8 cellular contexts compared by ENCODE assay signal in genomic region chr19:24086974-24087595, GRCh38. TPM values are rescaled to one million over a fixed set of nuclear protein-coding genes. Genes with fewer than 3 reads are reported as not detected.
A peak's percentile ranks its signal among the peaks of the same experiment; 100 is the strongest.
DNase-seq lines count a peak whose midpoint lies in the region; ATAC-seq and TF ChIP-seq lines count a peak whose summit lies in the region.

ZNF254 (plus strand) TSS chr19:24087187; CDS start chr19:24087308, 121 bp downstream.

- no peaks in the 10 kb centered on the region for H3K9me2 ChIP-seq in neural cell (ENCODE audit: insufficient read depth, low read length)

- no peaks in the 10 kb centered on the region for H3K4me1 Mint-ChIP-seq in stimulated activated naive CD8-positive, alpha-beta T cell treated with anti-CD3 and anti-CD28 coated beads, Interleukin-15, amount 100 ng/mL, for 72 hours

- H3K9me3 ChIP-seq in BLaER1 treated with 17β-estradiol and CSF1 and Interleukin-3, amounts not matched to agents 10 nM and 100 nM (replicated peaks in 1 of 11) = peaks cover 21 to 43% (median 40%) of the 10 kb centered on the region in 11 experiments
- no peaks in the 10 kb centered on the region for H3K9me3 ChIP-seq in neural cell (ENCODE audit: low read length)

- peak within 1 kb of the TSS; percentile 99 for H3K27ac Mint-ChIP-seq in stimulated activated naive CD8-positive, alpha-beta T cell treated with anti-CD3 and anti-CD28 coated beads, Interleukin-15, amount 100 ng/mL, for 72 hours

- H3K27ac ChIP-seq in BLaER1 treated with 17β-estradiol and CSF1 and Interleukin-3, amounts not matched to agents 10 nM and 100 nM = peak within 1 kb of the TSS; percentile 91 to 100 (median 98)
- H3K27ac ChIP-seq in neural cell (ENCODE audit: low read length) = peak within 1 kb of the TSS; percentile 93

- peak within 1 kb of the TSS; percentile 70 to 93 (median 82) for H3K4me3 ChIP-seq in BLaER1 treated with 17β-estradiol and CSF1 and Interleukin-3, amounts not matched to agents 10 nM and 100 nM
- peak within 1 kb of the TSS; percentile 69 to 92 for H3K4me3 ChIP-seq in foreskin fibroblast (ENCODE audit: low read depth in 1 of 2, low read length in 2 of 2)
- H3K4me3 ChIP-seq in neural cell (ENCODE audit: low read length) = peak within 1 kb of the TSS; percentile 69

- peaks cover 0 to 14% (median 0%) of the 10 kb centered on the region in 11 experiments; a peak in 1 of 22 replicates for H4K20me1 ChIP-seq in BLaER1 treated with 17β-estradiol and CSF1 and Interleukin-3, amounts not matched to agents 10 nM and 100 nM
- H4K20me1 ChIP-seq in neural cell (ENCODE audit: insufficient read depth) = no peaks in the 10 kb centered on the region

- H3F3A ChIP-seq in neural cell (ENCODE audit: insufficient read depth, low read length, poor library complexity, severe bottlenecking) = no peaks in the 10 kb centered on the region

- peaks cover 6 to 17% (median 10%) of the 10 kb centered on the region in 10 experiments; a peak in 16 of 20 replicates for H3K4me1 ChIP-seq in BLaER1 treated with 17β-estradiol and CSF1 and Interleukin-3, amounts not matched to agents 10 nM and 100 nM

- TF ChIP-seq CTCF in foreskin fibroblast (IDR thresholded peaks at IDR 0.05; ENCODE audit: low read depth, low read length) (no peak), neural cell (IDR thresholded peaks at IDR 0.05; ENCODE audit: poor library complexity, severe bottlenecking) (no peak)

- peak within 1 kb of the TSS; percentile 61 to 89 (median 82) for H3K4me2 ChIP-seq in BLaER1 treated with 17β-estradiol and CSF1 and Interleukin-3, amounts not matched to agents 10 nM and 100 nM
- H3K4me2 ChIP-seq in neural cell (ENCODE audit: low read length) = peak within 1 kb of the TSS; percentile 35

- H3K27me3 ChIP-seq in BLaER1 treated with 17β-estradiol and CSF1 and Interleukin-3, amounts not matched to agents 10 nM and 100 nM = no peaks in the 10 kb centered on the region
- no peaks in the 10 kb centered on the region for H3K27me3 ChIP-seq in neural cell (ENCODE audit: insufficient read depth, low read depth, low read length)

- peak within 1 kb of the TSS; percentile 38 for H2AFZ ChIP-seq in neural cell (ENCODE audit: low read depth, low read length)

- peak; percentile 97 for DNase-seq in RPMI7951 (ENCODE audit: low read depth)
- DNase-seq in activated gamma-delta T cell treated with Interleukin-2 at 50 U/mL for 16 hours = peak; percentile 76
- DNase-seq in foreskin fibroblast = peak; percentile 88 to 95
- DNase-seq in stimulated activated naive CD8-positive, alpha-beta T cell treated with anti-CD3 and anti-CD28 coated beads, Interleukin-15, amount 100 ng/mL, for 72 hours = peak; percentile 86 to 91

- H3K9me3 Mint-ChIP-seq in stimulated activated naive CD8-positive, alpha-beta T cell treated with anti-CD3 and anti-CD28 coated beads, Interleukin-15, amount 100 ng/mL, for 72 hours = peaks cover 0 to 4% of the 10 kb centered on the region in 2 donors

- ATAC-seq in GM19397 (IDR thresholded peaks at IDR 0.05; ENCODE audit: unreplicated experiment) (peak; percentile 99), HG03575 (IDR thresholded peaks at IDR 0.05; ENCODE audit: extremely low read depth, insufficient number of reproducible peaks, low FRiP score, unreplicated experiment) (peak; percentile 98)
- ATAC-seq in stimulated activated naive CD8-positive, alpha-beta T cell treated with anti-CD3 and anti-CD28 coated beads, Interleukin-15, amount 100 ng/mL, for 72 hours = peak; percentile 100

- peak within 1 kb of the TSS; percentile 96 to 99 (median 98) for H3K9ac ChIP-seq in BLaER1 treated with 17β-estradiol and CSF1 and Interleukin-3, amounts not matched to agents 10 nM and 100 nM
- peak within 1 kb of the TSS; percentile 84 for H3K9ac ChIP-seq in neural cell (ENCODE audit: low read length)

- peak within 1 kb of the TSS; percentile 93 to 96 for H3K4me3 Mint-ChIP-seq in stimulated activated naive CD8-positive, alpha-beta T cell treated with anti-CD3 and anti-CD28 coated beads, Interleukin-15, amount 100 ng/mL, for 72 hours

- H3K27me3 Mint-ChIP-seq in stimulated activated naive CD8-positive, alpha-beta T cell treated with anti-CD3 and anti-CD28 coated beads, Interleukin-15, amount 100 ng/mL, for 72 hours = no peaks in the 10 kb centered on the region

- peaks cover 24 to 42% (median 39%) of the 10 kb centered on the region in 11 experiments for H3K36me3 ChIP-seq in BLaER1 treated with 17β-estradiol and CSF1 and Interleukin-3, amounts not matched to agents 10 nM and 100 nM
- no peaks in the 10 kb centered on the region for H3K36me3 ChIP-seq in neural cell (ENCODE audit: insufficient read depth, low read length)

- TF ChIP-seq RAD21 in neural cell (conservative IDR thresholded peaks at IDR 0.05) = no peak

- peak; percentile 48 for TF ChIP-seq EP300 in neural cell (conservative IDR thresholded peaks at IDR 0.05; ENCODE audit: poor library complexity, severe bottlenecking)

- peaks cover 12% of the 10 kb centered on the region for H3K79me2 ChIP-seq in neural cell (replicated peaks; ENCODE audit: insufficient read depth, low read length)

TF ChIP-seq in neural cell, 6 proteins besides CTCF, POLR2A, EP300 and RAD21:
- TF ChIP-seq EZH2 (IDR thresholded peaks at IDR 0.05; ENCODE audit: borderline replicate concordance, insufficient read depth, low read length, poor library complexity, severe bottlenecking) = no peak
- no peak for TF ChIP-seq MXI1 (conservative IDR thresholded peaks at IDR 0.05; ENCODE audit: poor library complexity, severe bottlenecking)
- peak; percentile 70 for TF ChIP-seq POLR2AphosphoS5 (IDR thresholded peaks at IDR 0.05)
- TF ChIP-seq SMC3 (conservative IDR thresholded peaks at IDR 0.05; ENCODE audit: poor library complexity) = no peak
- TF ChIP-seq REST (IDR thresholded peaks at IDR 0.05; ENCODE audit: borderline replicate concordance) = peak; percentile 79
- TF ChIP-seq TAF1 (IDR thresholded peaks at IDR 0.05; ENCODE audit: low read depth) = peak; percentile 22

RNA-seq across cellular contexts. Expression of gene ZNF254, which starts in this region (rescaled TPM):
- 11.4 and 12.5 TPM in 2 replicates for total RNA-seq in RPMI7951 (2014; rRNA removed; shearing (Covaris generic))
- 45.0 and 49.1 TPM in 2 replicates for polyA plus RNA-seq in neural cell
- 123 and 139 TPM in 2 replicates for polyA minus RNA-seq in neural cell

Comparison
In these comparisons a context has a peak if more than half of its experiments do, and no peak if none do; other contexts are left out.
1. Peak in every context shown above with its lines: DNase-seq, ATAC-seq, H3K4me3 ChIP-seq and H3K27ac ChIP-seq.